In the genomic region with DNA sequence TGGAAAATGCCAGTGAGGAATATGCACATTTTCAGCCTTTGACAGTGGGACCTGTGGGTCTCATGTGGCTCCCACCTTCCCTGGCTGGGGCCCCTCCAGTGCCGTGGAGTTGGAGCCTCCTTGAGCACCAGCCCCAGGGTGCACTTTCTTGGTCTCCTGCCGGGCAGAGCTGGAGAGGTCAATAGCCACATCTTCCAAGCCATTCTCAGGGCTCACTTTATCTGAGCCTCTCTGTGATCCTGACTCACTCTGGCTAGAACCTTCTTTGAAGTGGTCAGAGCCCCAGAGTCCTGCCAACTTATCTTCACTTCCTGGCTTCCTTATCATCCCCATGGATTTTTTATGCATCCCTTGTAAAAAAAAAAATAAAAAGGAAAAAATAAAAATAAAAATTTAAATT, we compare ENCODE assay signal across 12 cellular contexts. TPM values are rescaled to one million over a fixed set of nuclear protein-coding genes. Genes with fewer than 3 reads are reported as not detected.
DNase-seq lines count a peak whose midpoint lies in the region; ATAC-seq and TF ChIP-seq lines count a peak whose summit lies in the region.
"Had no signal": no experiment of that assay in that cellular context is flagged by ENCODE, and none has a peak within 500 bp of the region (broad histone marks: within the 10 kb centered on the region; RNA-seq: fewer than 3 reads in every experiment).

No MANE protein-coding gene starts in this region.

- H3K4me3 ChIP-seq in fibroblast of the aortic adventitia (ENCODE audit: low read depth, low read length), result no peak overlapping the region
- H3K4me3 ChIP-seq: BLaER1 treated with 17β-estradiol and CSF1 and Interleukin-3, amounts not matched to agents 10 nM and 100 nM had no signal

- DNase-seq in DMS53 (lab: John Stamatoyannopoulos, UW), result peak; percentile 52
- DNase-seq in DMS53 treated with DMSO at 0.1 percent for 48 hours (lab: John Stamatoyannopoulos, UW; ENCODE audit: unreplicated experiment), result no peak
- DNase-seq in NCI-H226, result peak; percentile 91
- DNase-seq in fibroblast of the aortic adventitia (ENCODE audit: low read depth), result peak; percentile 56
- peak; percentile 9 for DNase-seq in stimulated activated CD8-positive, alpha-beta memory T cell treated with anti-CD3 and anti-CD28 coated beads, Interleukin-4, amount 100 ng/mL, for 48 hours
- DNase-seq in EL, result no peak
- no peak for DNase-seq in activated gamma-delta T cell treated with Interleukin-2 at 50 U/mL for 16 hours
- DNase-seq: NCI-H1417 treated with DMSO at 0.1 percent for 48 hours had no signal

- no peak for TF ChIP-seq CTCF in fibroblast of the aortic adventitia (IDR thresholded peaks at IDR 0.05; ENCODE audit: insufficient read depth, low read length)

- ATAC-seq in HG03175 (IDR thresholded peaks at IDR 0.05; ENCODE audit: unreplicated experiment), result no peak

RNA-seq across cellular contexts. Expression of a gene that starts 5.7 kb away (rescaled TPM):
- not detected in 2 replicates for total RNA-seq in fibroblast of the aortic adventitia (ENCODE audit: low replicate concordance)
- total RNA-seq: HepG2, SK-MEL-5 had no signal

RNA-seq across cellular contexts. Expression of a gene that starts 18.3 kb away (rescaled TPM):
- total RNA-seq in fibroblast of the aortic adventitia (ENCODE audit: low replicate concordance), result 0.99 and 2.5 TPM in 2 replicates

Comparison
In these comparisons a context has a peak if more than half of its experiments do, and no peak if none do; other contexts are left out.
1. DNase-seq: peak in DMS53 (single experiment), NCI-H226 (single experiment), fibroblast of the aortic adventitia (single experiment) and stimulated activated CD8-positive, alpha-beta memory T cell treated with anti-CD3 and anti-CD28 coated beads, Interleukin-4, amount 100 ng/mL, for 48 hours (single experiment); none in DMS53 treated with DMSO at 0.1 percent for 48 hours (single experiment), EL (single experiment) and activated gamma-delta T cell treated with Interleukin-2 at 50 U/mL for 16 hours (single experiment).